ENCODE assay signal across 28 cellular contexts in genomic region chr2:230939066-230939591, GRCh38. TPM values are rescaled to one million over a fixed set of nuclear protein-coding genes. Genes with fewer than 3 reads are reported as not detected.
"Had no signal": no experiment of that assay in that cellular context is flagged by ENCODE, and none has a peak within 500 bp of the region (broad histone marks: within the 10 kb centered on the region; RNA-seq: fewer than 3 reads in every experiment).

No MANE protein-coding gene starts in this region.

- H3K79me2 ChIP-seq: parathyroid adenoma had no signal

- H3K9ac ChIP-seq: parathyroid adenoma had no signal

- H3K4me1 ChIP-seq: gastrocnemius medialis, parathyroid adenoma, psoas muscle, sigmoid colon had no signal

- DNase-seq: activated CD4-positive, alpha-beta T cell treated with anti-CD3 and anti-CD28 coated beads for 36 hours; activated CD4-positive, CD25-positive, alpha-beta regulatory T cell; activated CD8-positive, alpha-beta T cell treated with anti-CD3 and anti-CD28 coated beads, Interleukin-2, amount 10 ng/mL, durations not matched to agents 7 days and 5 days; activated effector memory CD4-positive, alpha-beta T cell treated with Interleukin-2 at 50 U/mL for 16 hours; activated naive CD4-positive, alpha-beta T cell treated with Interleukin-2 at 50 U/mL for 16 hours; activated naive CD8-positive, alpha-beta T cell treated with anti-CD3 and anti-CD28 coated beads, Interleukin-2, amount 10 ng/mL, durations not matched to agents 7 days and 5 days; caudate nucleus; dermis blood vessel endothelial cell; effector CD4-positive, alpha-beta T cell; gastrocnemius medialis; glutamatergic neuron; left ventricle myocardium inferior; psoas muscle; sigmoid colon; small intestine; stimulated activated CD4-positive, alpha-beta T cell treated with anti-CD3 and anti-CD28 coated beads, Interleukin-4, amount 100 ng/mL, for 24 hours; stimulated activated naive B cell treated with anti-CD40 and anti-IgM and Interleukin-4, amounts not matched to agents 10 μg/mL and 1 μg/mL and 100 μg/mL, for 72 hours; T-helper 1 cell; tibial artery had no signal

- H3K27ac ChIP-seq: epithelial cell of prostate, gastrocnemius medialis, left ventricle myocardium inferior, parathyroid adenoma, psoas muscle, sigmoid colon, suprapubic skin, tibial artery had no signal

- H2AFZ ChIP-seq: parathyroid adenoma had no signal

- H3K27ac Mint-ChIP-seq: activated CD4-positive, alpha-beta T cell treated with anti-CD3 and anti-CD28 coated beads for 36 hours; activated CD8-positive, alpha-beta T cell treated with anti-CD3 and anti-CD28 coated beads, Interleukin-2, amount 10 ng/mL, durations not matched to agents 7 days and 5 days; activated naive CD8-positive, alpha-beta T cell treated with anti-CD3 and anti-CD28 coated beads, Interleukin-2, amount 10 ng/mL, durations not matched to agents 7 days and 5 days; nephron; stimulated activated naive B cell treated with anti-CD40 and anti-IgM and Interleukin-4, amounts not matched to agents 10 μg/mL and 1 μg/mL and 100 μg/mL, for 72 hours; T-helper 2 cell treated with Interferon-gamma antibody and Interleukin-4, amounts not matched to agents 5 μg/mL and 100 μg/mL, for 36 hours had no signal

- H3K36me3 ChIP-seq: gastrocnemius medialis, left ventricle myocardium inferior, sigmoid colon, suprapubic skin, tibial artery had no signal

- H3K4me3 ChIP-seq: gastrocnemius medialis, left ventricle myocardium inferior, psoas muscle, sigmoid colon, suprapubic skin, tibial artery had no signal

- H3K4me1 Mint-ChIP-seq: nephron had no signal

- H3K9me3 ChIP-seq: gastrocnemius medialis, suprapubic skin, tibial artery had no signal

- ATAC-seq: activated CD4-positive, alpha-beta T cell treated with anti-CD3 and anti-CD28 coated beads for 36 hours; activated CD8-positive, alpha-beta T cell treated with anti-CD3 and anti-CD28 coated beads, Interleukin-2, amount 10 ng/mL, durations not matched to agents 7 days and 5 days; gastrocnemius medialis; psoas muscle; stimulated activated naive B cell treated with anti-CD40 and anti-IgM and Interleukin-4, amounts not matched to agents 10 μg/mL and 1 μg/mL and 100 μg/mL, for 72 hours had no signal

- H3K4me3 Mint-ChIP-seq: activated CD4-positive, alpha-beta T cell treated with anti-CD3 and anti-CD28 coated beads for 36 hours; activated CD8-positive, alpha-beta T cell treated with anti-CD3 and anti-CD28 coated beads, Interleukin-2, amount 10 ng/mL, durations not matched to agents 7 days and 5 days; activated naive CD8-positive, alpha-beta T cell treated with anti-CD3 and anti-CD28 coated beads, Interleukin-2, amount 10 ng/mL, durations not matched to agents 7 days and 5 days; nephron; stimulated activated naive B cell treated with anti-CD40 and anti-IgM and Interleukin-4, amounts not matched to agents 10 μg/mL and 1 μg/mL and 100 μg/mL, for 72 hours; T-helper 2 cell treated with Interferon-gamma antibody and Interleukin-4, amounts not matched to agents 5 μg/mL and 100 μg/mL, for 36 hours had no signal

RNA-seq across cellular contexts. Expression of gene GPR55, which starts 14.1 kb away (rescaled TPM):
- total RNA-seq: astrocyte, dermis blood vessel endothelial cell, gastrocnemius medialis, left ventricle myocardium inferior, lung microvascular endothelial cell, sigmoid colon had no signal

RNA-seq across cellular contexts. Expression of gene SPATA3, which starts 56.8 kb away (rescaled TPM):
- total RNA-seq: activated naive CD8-positive, alpha-beta T cell treated with anti-CD3 and anti-CD28 coated beads, Interleukin-2, amount 10 ng/mL, durations not matched to agents 7 days and 5 days; astrocyte; dermis blood vessel endothelial cell; gastrocnemius medialis; left ventricle myocardium inferior; lung microvascular endothelial cell; mucosa of gallbladder; psoas muscle; sigmoid colon; suprapubic skin; urinary bladder had no signal
- polyA plus RNA-seq: psoas muscle, sigmoid colon, small intestine, urinary bladder had no signal
